Comparison of ENCODE assay signal across 10 cellular contexts in genomic region chr5:139671096-139671841, GRCh38. TPM values are rescaled to one million over a fixed set of nuclear protein-coding genes. Genes with fewer than 3 reads are reported as not detected.
DNase-seq lines count a peak whose midpoint lies in the region; ATAC-seq, FAIRE-seq and TF ChIP-seq lines count a peak whose summit lies in the region.
"Had no signal": no experiment of that assay in that cellular context is flagged by ENCODE, and none has a peak within 500 bp of the region (broad histone marks: within the 10 kb centered on the region; RNA-seq: fewer than 3 reads in every experiment).

No MANE protein-coding gene starts in this region.

- intact Hi-C loops in left cardiac atrium (cut with DNase I) (no loop called here), sigmoid colon (cut with DNase I) (no loop called here)

- ATAC-seq in left cardiac atrium (peak in 1 of 2 donors; percentile 19), GM21619 (IDR thresholded peaks at IDR 0.05; ENCODE audit: unreplicated experiment) (no peak)

- no peak for TF ChIP-seq EP300 in sigmoid colon (IDR thresholded peaks at IDR 0.05)

- FAIRE-seq in GM12892 (lab: Jason Lieb, UNC): no peak
- FAIRE-seq: frontal cortex had no signal

- no peaks in the 10 kb centered on the region for H3K9me3 ChIP-seq in sigmoid colon

- peak overlapping the region; percentile 61 to 95 (median 90) for H3K27ac ChIP-seq in sigmoid colon
- H3K27ac ChIP-seq: SK-N-MC had no signal

- H3K4me1 ChIP-seq in sigmoid colon: peaks cover 0 to 78% (median 65%) of the 10 kb centered on the region in 4 donors

- H3K27me3 ChIP-seq in sigmoid colon: no peaks in the 10 kb centered on the region

- no peak; the same call in 1 of the 2 replicates for TF ChIP-seq POLR2A in GM12892 (IDR thresholded peaks at IDR 0.05; ENCODE audit: low read depth, low read length)
- TF ChIP-seq POLR2A in sigmoid colon (IDR thresholded peaks at IDR 0.05): no peak

- no peak overlapping the region for H3K4me3 ChIP-seq in sigmoid colon
- H3K4me3 ChIP-seq: SK-N-MC had no signal

- in situ Hi-C loops in SK-MEL-5 (cut with HindIII; ENCODE audit: low pct_unique_long_range_greater_than_20kb, low sequenced_read_pairs): no loop called here

- no peaks in the 10 kb centered on the region for H3K36me3 ChIP-seq in sigmoid colon

- WGBS in sigmoid colon, 2 donors: 49 to 76% methylated on average over 20 of the region's 20 CpGs

- TF ChIP-seq CTCF in sigmoid colon (IDR thresholded peaks at IDR 0.05): no peak

- DNase-seq in GM12892 (ENCODE audit: insufficient read length) (peak; percentile 56), SK-MEL-5 (ENCODE audit: low read depth, low spot score) (peak; percentile 81), left cardiac atrium (peak; percentile 66), sigmoid colon (no peak), T-helper 9 cell (no peak), NCI-H2196 treated with DMSO at 0.1 percent for 48 hours (lab: John Stamatoyannopoulos, UW; ENCODE audit: unreplicated experiment) (no peak)
- no peak for DNase-seq in activated CD4-positive, alpha-beta T cell treated with anti-CD3 and anti-CD28 coated beads, Interleukin-2, amount 50 U/mL, for 48 hours

RNA-seq across cellular contexts. Expression of gene CXXC5, which starts 23.1 kb away (rescaled TPM):
- polyA plus RNA-seq in GM12892 (2012; ENCODE audit: missing spikeins): 22.4 TPM
- total RNA-seq in SK-MEL-5 (2014; rRNA removed; shearing (Covaris generic)): 14.7 and 16.6 TPM in 2 replicates
- 26.0 and 27.1 TPM in 2 replicates for polyA plus RNA-seq in SK-MEL-5 (2015; cell fraction: cytosol; rRNA removed)
- 8.5 and 12.6 TPM in 2 replicates for polyA plus RNA-seq in SK-MEL-5 (2015; cell fraction: nucleus; rRNA removed)
- total RNA-seq in left cardiac atrium (10 to 100 TPM; 33.4 to 44.1 TPM), sigmoid colon (10 to 100 TPM; 16.7 to 25.3 (median 18.5) TPM)
- 10 to 100 TPM; 15.7 to 30.0 (median 28.1) TPM for polyA plus RNA-seq in sigmoid colon

Comparison
In these comparisons a context has a peak if more than half of its experiments do, and no peak if none do; other contexts are left out.
1. DNase-seq: peak in GM12892 (single experiment), SK-MEL-5 (single experiment) and left cardiac atrium (single experiment); none in sigmoid colon (single experiment), T-helper 9 cell (single experiment), activated CD4-positive, alpha-beta T cell treated with anti-CD3 and anti-CD28 coated beads, Interleukin-2, amount 50 U/mL, for 48 hours (0 of 2) and NCI-H2196 treated with DMSO at 0.1 percent for 48 hours (single experiment).